15 cellular contexts compared by ENCODE assay signal in genomic region chr6:14881399-14881798, GRCh38.
DNase-seq lines count a peak whose midpoint lies in the region; ATAC-seq, FAIRE-seq and TF ChIP-seq lines count a peak whose summit lies in the region.
"Had no signal": no experiment of that assay in that cellular context is flagged by ENCODE, and none has a peak within 500 bp of the region (broad histone marks: within the 10 kb centered on the region; RNA-seq: fewer than 3 reads in every experiment).

No MANE protein-coding gene starts in this region.

- POLR2A ChIA-PET in SK-N-SH (lab: Yijun Ruan, JAX) = no interaction called here

- DNase-seq in SK-N-SH (no peak), RPMI7951 (ENCODE audit: low read depth) (peak; percentile 98), fibroblast of the conjunctiva (ENCODE audit: low read depth) (peak; percentile 39), small intestine (peak; percentile 60), NCI-H2107 (lab: John Stamatoyannopoulos, UW) (no peak), G401 (ENCODE audit: low spot score) (no peak), activated gamma-delta T cell treated with Interleukin-2 at 50 U/mL for 16 hours (no peak)
- DNase-seq: 8988T; activated T-cell treated with anti-CD3 and anti-CD28 coated beads, Interleukin-2, amount 50 U/mL, for 72 hours; NCI-H1694 treated with DMSO at 0.1 percent for 48 hours; stimulated activated naive CD8-positive, alpha-beta T cell treated with anti-CD3 and anti-CD28 coated beads, Interleukin-15, amount 100 ng/mL, for 72 hours had no signal

- peaks cover 3 to 22% of the 10 kb centered on the region in 2 experiments; a peak in 2 of 4 replicates for H3K4me1 ChIP-seq in SK-N-SH (ENCODE audit: control insufficient read depth in 1 of 2, insufficient read depth in 2 of 2, low read depth in 1 of 2, low read length in 1 of 2)
- peaks cover 2 to 4% of the 10 kb centered on the region in 2 donors for H3K4me1 ChIP-seq in small intestine (ENCODE audit: control insufficient read depth in 2 of 2, insufficient read depth in 1 of 2, low read depth in 1 of 2, low read length in 1 of 2)

- no peak overlapping the region for H2AFZ ChIP-seq in SK-N-SH (ENCODE audit: low read depth)

- 27% methylated on average over 4 of the region's 4 CpGs for WGBS in SK-N-SH (ENCODE audit: low lambda C conversion rate)
- WGBS in small intestine, 3 donors = 79 to 97% (median 91%) methylated on average over 4 of the region's 4 CpGs

- H3K9me3 ChIP-seq in SK-N-SH (no peaks in the 10 kb centered on the region), small intestine (ENCODE audit: control insufficient read depth, low read depth) (no peaks in the 10 kb centered on the region)

- no peak overlapping the region for H3K9ac ChIP-seq in SK-N-SH

- no peaks in the 10 kb centered on the region for H3K9me2 ChIP-seq in SK-N-SH

- H3F3A ChIP-seq in SK-N-SH (replicated peaks; ENCODE audit: insufficient read depth) = peaks cover 6% of the 10 kb centered on the region

- TF ChIP-seq CTCF in SK-N-SH (IDR thresholded peaks at IDR 0.05) = no peak

- no peaks in the 10 kb centered on the region for H3K36me3 ChIP-seq in SK-N-SH (replicated peaks in 1 of 2; ENCODE audit: control insufficient read depth in 1 of 2, insufficient read depth in 2 of 2, low read length in 1 of 2)
- no peaks in the 10 kb centered on the region for H3K36me3 ChIP-seq in small intestine (ENCODE audit: control insufficient read depth in 2 of 2, insufficient read depth in 2 of 2, low read length in 2 of 2)

- TF ChIP-seq EP300 in SK-N-SH (IDR thresholded peaks at IDR 0.05; ENCODE audit: borderline replicate concordance in 1 of 2, low read depth in 1 of 2, low read length in 1 of 2) = no peak

- H3K79me2 ChIP-seq in SK-N-SH (ENCODE audit: insufficient read depth) = no peaks in the 10 kb centered on the region

- H3K27ac ChIP-seq in SK-N-SH (ENCODE audit: low read depth in 2 of 2, low read length in 1 of 2) = peak overlapping the region in 1 of 2 experiments; percentile 44; a peak in 1 of 4 replicates
- peak overlapping the region in 1 of 2 donors; percentile 21 for H3K27ac ChIP-seq in small intestine (ENCODE audit: low read depth in 1 of 2, low read length in 1 of 2)
- H3K27ac ChIP-seq: coronary artery had no signal

- TF ChIP-seq RAD21 in SK-N-SH (IDR thresholded peaks at IDR 0.05; ENCODE audit: low read length) = no peak

- CTCF ChIA-PET in SK-N-SH (lab: Yijun Ruan, JAX) = no interaction called here

- H4K20me1 ChIP-seq in SK-N-SH (ENCODE audit: insufficient read depth) = no peaks in the 10 kb centered on the region

- H3K4me2 ChIP-seq in SK-N-SH = no peak overlapping the region

- H3K4me3 ChIP-seq in SK-N-SH (ENCODE audit: low read depth in 2 of 2, low read length in 1 of 2) (no peak overlapping the region), small intestine (ENCODE audit: low read depth in 1 of 2, low read length in 2 of 2) (no peak overlapping the region)
- H3K4me3 ChIP-seq: coronary artery had no signal

- no peak for ATAC-seq in SK-N-SH treated with all-trans-retinoic acid at 6 μM for 48 hours
- ATAC-seq: activated T-cell treated with anti-CD3 and anti-CD28 coated beads, Interleukin-2, amount 50 U/mL, for 72 hours; natural killer cell treated with Interleukin-12 subunit alpha and Interleukin-12 subunit beta and Interleukin-15 and Interleukin-18, amount 100 ng/mL, for 72 hours; stimulated activated naive CD8-positive, alpha-beta T cell treated with anti-CD3 and anti-CD28 coated beads, Interleukin-15, amount 100 ng/mL, for 72 hours had no signal

- FAIRE-seq in small intestine (lab: Jason Lieb, UNC) = no peak
- FAIRE-seq: TTC549 had no signal

- in situ Hi-C loops in G401 (cut with HindIII; ENCODE audit: low sequenced_read_pairs) = no loop called here

- no peaks in the 10 kb centered on the region for H3K27me3 ChIP-seq in SK-N-SH (ENCODE audit: insufficient read depth)
- no peaks in the 10 kb centered on the region for H3K27me3 ChIP-seq in small intestine (ENCODE audit: control insufficient read depth in 2 of 2, insufficient read depth in 2 of 2, low read length in 2 of 2)

TF ChIP-seq in SK-N-SH, 30 proteins besides CTCF, POLR2A, EP300 and RAD21:
- TF ChIP-seq SIN3A (IDR thresholded peaks at IDR 0.05; ENCODE audit: borderline replicate concordance, low read depth, low read length) (no peak), NFIC (IDR thresholded peaks at IDR 0.05; ENCODE audit: borderline replicate concordance) (peak; percentile 43; the same call in 1 of the 2 replicates), PBX3 (IDR thresholded peaks at IDR 0.05) (peak; percentile 18; the same call in 1 of the 2 replicates)
TF ChIP-seq in SK-N-SH: peak in this region for 2.

TF ChIP-seq in SK-N-SH treated with all-trans-retinoic acid at 6 μM for 48 hours, 23 proteins besides CTCF, POLR2A, EP300 and RAD21:
- TF ChIP-seq CSDC2 (CRISPR knock-in tag; IDR thresholded peaks at IDR 0.05) (no peak), CSRNP3 (CRISPR knock-in tag; IDR thresholded peaks at IDR 0.05) (no peak), ZFP3 (CRISPR knock-in tag; IDR thresholded peaks at IDR 0.05) (no peak), ISL1 (CRISPR knock-in tag; IDR thresholded peaks at IDR 0.05) (no peak), POU6F1 (CRISPR knock-in tag; IDR thresholded peaks at IDR 0.05; ENCODE audit: borderline replicate concordance, low read depth) (no peak), ZFP30 (CRISPR knock-in tag; IDR thresholded peaks at IDR 0.05) (no peak), SNAI2 (CRISPR knock-in tag; IDR thresholded peaks at IDR 0.05) (no peak), GLIS3 (CRISPR knock-in tag; IDR thresholded peaks at IDR 0.05) (no peak), ZNF8 (CRISPR knock-in tag; IDR thresholded peaks at IDR 0.05) (no peak), ZNF70 (CRISPR knock-in tag; IDR thresholded peaks at IDR 0.05) (no peak), PATZ1 (CRISPR knock-in tag; IDR thresholded peaks at IDR 0.05; ENCODE audit: borderline replicate concordance) (no peak), ZC3H10 (CRISPR knock-in tag; IDR thresholded peaks at IDR 0.05) (no peak), PPARA (CRISPR knock-in tag; IDR thresholded peaks at IDR 0.05; ENCODE audit: borderline replicate concordance) (no peak), TCF4 (CRISPR knock-in tag; IDR thresholded peaks at IDR 0.05; ENCODE audit: borderline replicate concordance) (no peak), ZNF565 (CRISPR knock-in tag; conservative IDR thresholded peaks at IDR 0.05; ENCODE audit: low read depth) (no peak), ESRRG (CRISPR knock-in tag; IDR thresholded peaks at IDR 0.05) (no peak), CREB5 (CRISPR knock-in tag; IDR thresholded peaks at IDR 0.05; ENCODE audit: low read depth) (no peak), OSR1 (CRISPR knock-in tag; IDR thresholded peaks at IDR 0.05) (no peak), BACH2 (CRISPR knock-in tag; IDR thresholded peaks at IDR 0.05; ENCODE audit: borderline replicate concordance) (no peak)
TF ChIP-seq in SK-N-SH treated with all-trans-retinoic acid at 6 μM for 48 hours: peak in this region for 0.

Comparison
In these comparisons a context has a peak if more than half of its experiments do, and no peak if none do; other contexts are left out.
1. DNase-seq: peak in RPMI7951 (single experiment), fibroblast of the conjunctiva (single experiment) and small intestine (single experiment); none in SK-N-SH (single experiment), NCI-H2107 (single experiment), G401 (single experiment) and activated gamma-delta T cell treated with Interleukin-2 at 50 U/mL for 16 hours (single experiment).